10 cellular contexts compared by ENCODE assay signal in genomic region chr19:12603714-12604113, GRCh38. TPM values are rescaled to one million over a fixed set of nuclear protein-coding genes. Genes with fewer than 3 reads are reported as not detected.
DNase-seq lines count a peak whose midpoint lies in the region; ATAC-seq and TF ChIP-seq lines count a peak whose summit lies in the region.
"Had no signal": no experiment of that assay in that cellular context is flagged by ENCODE, and none has a peak within 500 bp of the region (broad histone marks: within the 10 kb centered on the region; RNA-seq: fewer than 3 reads in every experiment).

No MANE protein-coding gene starts in this region.

- H4K20me1 ChIP-seq in DOHH2 (ENCODE audit: control insufficient read depth, insufficient read depth, low read depth, low read length), result no peaks in the 10 kb centered on the region

- no CpG with 5 or more reads among the region's 1 CpG for WGBS in mesendoderm (ENCODE audit: extremely low coverage, insufficient coverage, low lambda C conversion rate)

- no peak overlapping the region for H4K5ac ChIP-seq in mesendoderm (ENCODE audit: low read length)

- H4K8ac ChIP-seq in mesendoderm (ENCODE audit: low read depth, low read length), result no peak overlapping the region

- H3K36me3 ChIP-seq in DOHH2 (ENCODE audit: control insufficient read depth, low read length), result no peaks in the 10 kb centered on the region
- H3K36me3 ChIP-seq in mesendoderm (ENCODE audit: control insufficient read depth, insufficient read depth, low read length), result no peaks in the 10 kb centered on the region

- no peak overlapping the region for H3K56ac ChIP-seq in mesendoderm (ENCODE audit: low read length)

- H2BK120ac ChIP-seq in mesendoderm (ENCODE audit: low read depth, low read length), result no peak overlapping the region

- peak overlapping the region in 4 of 8 donors; percentile 8 to 44 (median 20) for H3K4me3 Mint-ChIP-seq in naive B cell
- H3K4me3 Mint-ChIP-seq: natural killer cell had no signal

- ATAC-seq in HG02970 (IDR thresholded peaks at IDR 0.05; ENCODE audit: low FRiP score, unreplicated experiment) (peak; percentile 43), naive B cell (ENCODE audit: low read depth in 2 of 2) (peak; percentile 73 to 84), GM21526 (IDR thresholded peaks at IDR 0.05; ENCODE audit: low FRiP score, unreplicated experiment) (no peak)

- H3K4me2 ChIP-seq in DOHH2 (ENCODE audit: low read length), result peak overlapping the region; percentile 6; the same call in 1 of the 2 replicates
- no peak overlapping the region for H3K4me2 ChIP-seq in mesendoderm (ENCODE audit: low read length)

- H3K27ac ChIP-seq in DOHH2 (ENCODE audit: low read depth, low read length), result no peak overlapping the region
- no peak overlapping the region for H3K27ac ChIP-seq in mesendoderm (ENCODE audit: low read depth, low read length)

- no peak overlapping the region for H3K4me3 ChIP-seq in DOHH2 (ENCODE audit: low read length)
- H3K4me3 ChIP-seq in mesendoderm (ENCODE audit: low read length), result no peak overlapping the region

- H3K27me3 ChIP-seq in DOHH2 (ENCODE audit: control insufficient read depth, low read length) (no peaks in the 10 kb centered on the region), mesendoderm (ENCODE audit: insufficient read depth, low read length, poor library complexity) (no peaks in the 10 kb centered on the region)

- no peak overlapping the region for H2BK15ac ChIP-seq in mesendoderm (replicated peaks; ENCODE audit: low read depth)

- peak overlapping the region in 5 of 6 donors; percentile 14 to 94 (median 77) for H3K27ac Mint-ChIP-seq in naive B cell

- H2BK5ac ChIP-seq in mesendoderm (ENCODE audit: low read length), result no peak overlapping the region

- H3K23ac ChIP-seq in mesendoderm (ENCODE audit: low read length), result no peak overlapping the region

- no peaks in the 10 kb centered on the region for H3K9me2 ChIP-seq in DOHH2 (replicated peaks; ENCODE audit: control insufficient read depth, low read length)

- no peak overlapping the region for H3K9ac ChIP-seq in mesendoderm (ENCODE audit: low read length)

- no peak overlapping the region for H2AK5ac ChIP-seq in mesendoderm (ENCODE audit: low read length)

- peaks cover 0 to 7% of the 10 kb centered on the region in 2 donors for H3K36me3 Mint-ChIP-seq in naive B cell
- H3K36me3 Mint-ChIP-seq: natural killer cell had no signal

- no peaks in the 10 kb centered on the region for H3K9me3 Mint-ChIP-seq in naive B cell
- H3K9me3 Mint-ChIP-seq: natural killer cell had no signal

- H3K79me2 ChIP-seq in DOHH2 (ENCODE audit: control insufficient read depth, low read length) (no peaks in the 10 kb centered on the region), mesendoderm (ENCODE audit: control insufficient read depth, insufficient read depth, low read length) (no peaks in the 10 kb centered on the region)

- TF ChIP-seq CTCF in DOHH2 (IDR thresholded peaks at IDR 0.05; ENCODE audit: low read depth, low read length, poor library complexity, severe bottlenecking), result no peak

- H3K79me1 ChIP-seq in mesendoderm (ENCODE audit: low read length), result no peaks in the 10 kb centered on the region

- H3K4me1 ChIP-seq in DOHH2 (ENCODE audit: control insufficient read depth, low read length), result peaks cover 8% of the 10 kb centered on the region
- no peaks in the 10 kb centered on the region for H3K4me1 ChIP-seq in mesendoderm (ENCODE audit: control insufficient read depth, low read depth, low read length)

- no peaks in the 10 kb centered on the region for H3F3A ChIP-seq in DOHH2 (ENCODE audit: control insufficient read depth, insufficient read depth)

- no peaks in the 10 kb centered on the region for H3K27me3 Mint-ChIP-seq in naive B cell

- peaks cover 0 to 33% (median 5%) of the 10 kb centered on the region in 3 donors for H3K4me1 Mint-ChIP-seq in naive B cell

- no peaks in the 10 kb centered on the region for H3K9me3 ChIP-seq in DOHH2 (ENCODE audit: control insufficient read depth, insufficient read depth, low read length)

- DNase-seq in activated CD4-positive, alpha-beta T cell treated with anti-CD3 and anti-CD28 coated beads, Interleukin-2, amount 50 U/mL, for 1 hour, result peak; percentile 37
- DNase-seq in naive B cell, result peak; percentile 41
- DNase-seq in NCI-H2196 (lab: John Stamatoyannopoulos, UW; ENCODE audit: unreplicated experiment), result no peak
- no peak for DNase-seq in GOT3 (lab: John Stamatoyannopoulos, UW)
- DNase-seq in mesendoderm, result no peak
- DNase-seq: natural killer cell, NCI-H2171 had no signal

- H3K4ac ChIP-seq in mesendoderm (ENCODE audit: low read depth, low read length), result no peak overlapping the region

- no peak overlapping the region for H3K18ac ChIP-seq in mesendoderm (ENCODE audit: low read length)

RNA-seq across cellular contexts. Expression of gene ZNF490, which starts 6.9 kb away (rescaled TPM):
- polyA plus RNA-seq in naive B cell (ENCODE audit: low read depth in 6 of 6), result 10 to 100 TPM in 4 of 6 donors, 1 to 10 TPM in 1, not detected in 1; 9.7 to 13.1 (median 12.2) TPM
- 2.3 TPM for polyA plus RNA-seq in mesendoderm (2013, experiment 1 of 2)
- 2.3 TPM for polyA plus RNA-seq in mesendoderm (2013, experiment 2 of 2)

RNA-seq across cellular contexts. Expression of gene ZNF791, which starts 7.0 kb away (rescaled TPM):
- 10 to 100 TPM; 22.8 to 44.1 (median 28.2) TPM for polyA plus RNA-seq in naive B cell (ENCODE audit: low read depth in 6 of 6)
- 16.9 TPM for polyA plus RNA-seq in mesendoderm (2013, experiment 1 of 2)
- 16.3 TPM for polyA plus RNA-seq in mesendoderm (2013, experiment 2 of 2)

RNA-seq across cellular contexts. Expression of gene ZNF564, which starts 52.4 kb away (rescaled TPM):
- polyA plus RNA-seq in naive B cell (ENCODE audit: low read depth in 6 of 6), result 10 to 100 TPM; 14.8 to 22.7 (median 18.7) TPM
- polyA plus RNA-seq in mesendoderm (2013, experiment 1 of 2), result 2.0 TPM
- 1.7 TPM for polyA plus RNA-seq in mesendoderm (2013, experiment 2 of 2)

Comparison
In these comparisons a context has a peak if more than half of its experiments do, and no peak if none do; other contexts are left out.
1. DNase-seq: peak in activated CD4-positive, alpha-beta T cell treated with anti-CD3 and anti-CD28 coated beads, Interleukin-2, amount 50 U/mL, for 1 hour (single experiment) and naive B cell (single experiment); none in NCI-H2196 (single experiment), GOT3 (single experiment) and mesendoderm (single experiment).